In the genomic region with DNA sequence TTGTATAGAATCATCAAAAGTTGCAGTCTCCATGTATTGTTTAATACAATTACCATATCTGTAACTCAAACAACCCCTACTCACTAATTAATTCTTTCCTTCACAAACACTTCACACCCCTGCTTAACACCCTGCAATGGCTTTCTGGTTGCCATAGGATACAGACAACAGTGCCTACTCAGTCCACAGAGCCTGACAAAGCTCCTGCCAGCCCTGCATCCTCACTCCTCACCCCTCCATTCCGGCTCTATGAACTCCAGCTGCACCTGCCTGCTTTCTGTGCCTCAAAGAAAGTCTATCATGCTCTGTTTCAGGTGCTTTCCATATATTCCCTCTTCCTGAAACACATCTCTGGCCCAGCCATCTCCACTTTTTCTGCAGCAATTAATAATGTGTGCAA, we compare ENCODE assay signal across 18 cellular contexts.
A peak's percentile ranks its signal among the peaks of the same experiment; 100 is the strongest.
DNase-seq lines count a peak whose midpoint lies in the region; ATAC-seq lines count a peak whose summit lies in the region.
"Had no signal": no experiment of that assay in that cellular context is flagged by ENCODE, and none has a peak within 500 bp of the region (broad histone marks: within the 10 kb centered on the region; RNA-seq: fewer than 3 reads in every experiment).

No MANE protein-coding gene starts in this region.

- DNase-seq in COLO668 (lab: John Stamatoyannopoulos, UW; ENCODE audit: unreplicated experiment): peak; percentile 54
- DNase-seq in NCI-H1092 (lab: John Stamatoyannopoulos, UW): peak; percentile 36
- DNase-seq in NCI-H748 (lab: John Stamatoyannopoulos, UW; ENCODE audit: unreplicated experiment): peak; percentile 91
- peak; percentile 13 for DNase-seq in kidney tubule cell (ENCODE audit: low spot score)
- no peak for DNase-seq in foreskin melanocyte
- no peak for DNase-seq in activated CD4-positive, alpha-beta T cell treated with anti-CD3 and anti-CD28 coated beads, Interleukin-2, amount 50 U/mL, for 48 hours
- DNase-seq: activated naive CD8-positive, alpha-beta T cell treated with anti-CD3 and anti-CD28 coated beads for 36 hours; CD4-positive, alpha-beta memory T cell; colonic mucosa; heart left ventricle; Karpas-422; NCI-H524 treated with DMSO at 0.1 percent for 48 hours; Peyer's patch; right lobe of liver had no signal

- ATAC-seq in GM21526 (IDR thresholded peaks at IDR 0.05; ENCODE audit: low FRiP score, unreplicated experiment) (no peak), HG03342 (IDR thresholded peaks at IDR 0.05; ENCODE audit: unreplicated experiment) (no peak)
- ATAC-seq: activated CD4-positive, CD25-positive, alpha-beta regulatory T cell treated with anti-CD3 and anti-CD28 coated beads, Interleukin-2, amount 50 U/mL, for 24 hours; heart left ventricle; right lobe of liver; stimulated activated effector memory CD8-positive, alpha-beta T cell treated with anti-CD3 and anti-CD28 coated beads, Interleukin-12 subunit alpha, Interleukin-12 subunit beta, amount 100 ng/mL, for 72 hours had no signal

Comparison
In these comparisons a context has a peak if more than half of its experiments do, and no peak if none do; other contexts are left out.
1. DNase-seq: peak in COLO668 (single experiment), NCI-H1092 (single experiment), NCI-H748 (single experiment) and kidney tubule cell (single experiment); none in foreskin melanocyte (single experiment) and activated CD4-positive, alpha-beta T cell treated with anti-CD3 and anti-CD28 coated beads, Interleukin-2, amount 50 U/mL, for 48 hours (0 of 2).